In genomic region chr1:209648931-209649776, GRCh38 we compare ENCODE assay signal across 10 cellular contexts. TPM values are rescaled to one million over a fixed set of nuclear protein-coding genes. Genes with fewer than 3 reads are reported as not detected.
DNase-seq lines count a peak whose midpoint lies in the region; ATAC-seq and TF ChIP-seq lines count a peak whose summit lies in the region.
"Had no signal": no experiment of that assay in that cellular context is flagged by ENCODE, and none has a peak within 500 bp of the region (broad histone marks: within the 10 kb centered on the region; RNA-seq: fewer than 3 reads in every experiment).

No MANE protein-coding gene starts in this region.

- no peak for DNase-seq in activated naive CD8-positive, alpha-beta T cell treated with anti-CD3 and anti-CD28 coated beads, Interleukin-2, amount 50 U/mL, for 24 hours
- no peak for DNase-seq in activated naive CD8-positive, alpha-beta T cell treated with anti-CD3 and anti-CD28 coated beads for 36 hours
- DNase-seq in kidney epithelial cell (ENCODE audit: low read depth) (peak; percentile 90), T-helper 2 cell (no peak), T-helper 9 cell (no peak)

- H3K9me3 Mint-ChIP-seq in activated naive CD8-positive, alpha-beta T cell treated with anti-CD3 and anti-CD28 coated beads, Interleukin-2, amount 50 U/mL, for 24 hours, result no peaks in the 10 kb centered on the region
- no peaks in the 10 kb centered on the region for H3K9me3 Mint-ChIP-seq in activated naive CD8-positive, alpha-beta T cell treated with anti-CD3 and anti-CD28 coated beads for 36 hours
- H3K9me3 Mint-ChIP-seq in activated T-helper 17 cell treated with anti-CD3 and anti-CD28 coated beads, Interleukin-2, amount 50 U/mL, for 72 hours, result no peaks in the 10 kb centered on the region
- H3K9me3 Mint-ChIP-seq: natural killer cell treated with Interleukin-12 subunit alpha and Interleukin-12 subunit beta and Interleukin-15 and Interleukin-18, amount 100 ng/mL, for 72 hours; T-helper 1 cell treated with Interleukin-12 subunit alpha and Interleukin-12 subunit beta and Interleukin-4 antibody, amounts not matched to agents 30 μg/mL and 1 μg/mL, for 36 hours had no signal

- H3K27ac ChIP-seq in urinary bladder (ENCODE audit: low read depth), result peak overlapping the region; percentile 47

- H3K36me3 ChIP-seq in kidney epithelial cell (ENCODE audit: control insufficient read depth, insufficient read depth, low read length) (no peaks in the 10 kb centered on the region), urinary bladder (ENCODE audit: insufficient read depth) (no peaks in the 10 kb centered on the region)

- H3K27ac Mint-ChIP-seq in activated naive CD8-positive, alpha-beta T cell treated with anti-CD3 and anti-CD28 coated beads, Interleukin-2, amount 50 U/mL, for 24 hours, result peak overlapping the region; percentile 4
- H3K27ac Mint-ChIP-seq in activated naive CD8-positive, alpha-beta T cell treated with anti-CD3 and anti-CD28 coated beads for 36 hours, result no peak overlapping the region
- H3K27ac Mint-ChIP-seq in activated T-helper 17 cell treated with anti-CD3 and anti-CD28 coated beads, Interleukin-2, amount 50 U/mL, for 72 hours, result peak overlapping the region; percentile 4

- H3K4me1 Mint-ChIP-seq in activated naive CD8-positive, alpha-beta T cell treated with anti-CD3 and anti-CD28 coated beads, Interleukin-2, amount 50 U/mL, for 24 hours, result peaks cover 47% of the 10 kb centered on the region
- peaks cover 30% of the 10 kb centered on the region for H3K4me1 Mint-ChIP-seq in activated naive CD8-positive, alpha-beta T cell treated with anti-CD3 and anti-CD28 coated beads for 36 hours
- peaks cover 30% of the 10 kb centered on the region for H3K4me1 Mint-ChIP-seq in activated T-helper 17 cell treated with anti-CD3 and anti-CD28 coated beads, Interleukin-2, amount 50 U/mL, for 72 hours

- ATAC-seq in activated naive CD8-positive, alpha-beta T cell treated with anti-CD3 and anti-CD28 coated beads, Interleukin-2, amount 50 U/mL, for 24 hours, result peak; percentile 33
- ATAC-seq in activated T-helper 17 cell treated with anti-CD3 and anti-CD28 coated beads, Interleukin-2, amount 50 U/mL, for 72 hours (replicated peaks), result peak; percentile 51
- no peak for ATAC-seq in GM21717 (IDR thresholded peaks at IDR 0.05; ENCODE audit: unreplicated experiment)

- no peaks in the 10 kb centered on the region for H3K27me3 ChIP-seq in kidney epithelial cell (ENCODE audit: control insufficient read depth, insufficient read depth, low read length)

- no peaks in the 10 kb centered on the region for H3K27me3 Mint-ChIP-seq in activated naive CD8-positive, alpha-beta T cell treated with anti-CD3 and anti-CD28 coated beads, Interleukin-2, amount 50 U/mL, for 24 hours
- H3K27me3 Mint-ChIP-seq in activated naive CD8-positive, alpha-beta T cell treated with anti-CD3 and anti-CD28 coated beads for 36 hours, result no peaks in the 10 kb centered on the region
- no peaks in the 10 kb centered on the region for H3K27me3 Mint-ChIP-seq in activated T-helper 17 cell treated with anti-CD3 and anti-CD28 coated beads, Interleukin-2, amount 50 U/mL, for 72 hours
- H3K27me3 Mint-ChIP-seq: natural killer cell treated with Interleukin-12 subunit alpha and Interleukin-12 subunit beta and Interleukin-15 and Interleukin-18, amount 100 ng/mL, for 72 hours had no signal

- no peak for TF ChIP-seq CTCF in kidney epithelial cell (IDR thresholded peaks at IDR 0.05; ENCODE audit: insufficient read depth, low read length, poor library complexity, severe bottlenecking)

- H3K4me3 ChIP-seq in kidney epithelial cell (ENCODE audit: low read depth, low read length) (no peak overlapping the region), urinary bladder (ENCODE audit: low read depth, low read length) (no peak overlapping the region)

- H3K4me3 Mint-ChIP-seq in activated naive CD8-positive, alpha-beta T cell treated with anti-CD3 and anti-CD28 coated beads, Interleukin-2, amount 50 U/mL, for 24 hours, result no peak overlapping the region
- no peak overlapping the region for H3K4me3 Mint-ChIP-seq in activated naive CD8-positive, alpha-beta T cell treated with anti-CD3 and anti-CD28 coated beads for 36 hours
- peak overlapping the region; percentile 9 for H3K4me3 Mint-ChIP-seq in activated T-helper 17 cell treated with anti-CD3 and anti-CD28 coated beads, Interleukin-2, amount 50 U/mL, for 72 hours
- H3K4me3 Mint-ChIP-seq: natural killer cell treated with Interleukin-12 subunit alpha and Interleukin-12 subunit beta and Interleukin-15 and Interleukin-18, amount 100 ng/mL, for 72 hours; T-helper 1 cell treated with Interleukin-12 subunit alpha and Interleukin-12 subunit beta and Interleukin-4 antibody, amounts not matched to agents 30 μg/mL and 1 μg/mL, for 36 hours had no signal

- WGBS in urinary bladder, result 57% methylated on average over 6 of the region's 6 CpGs

- no peaks in the 10 kb centered on the region for H3K36me3 Mint-ChIP-seq in activated naive CD8-positive, alpha-beta T cell treated with anti-CD3 and anti-CD28 coated beads, Interleukin-2, amount 50 U/mL, for 24 hours (ENCODE audit: low read depth)
- H3K36me3 Mint-ChIP-seq in activated naive CD8-positive, alpha-beta T cell treated with anti-CD3 and anti-CD28 coated beads for 36 hours, result no peaks in the 10 kb centered on the region
- H3K36me3 Mint-ChIP-seq in activated T-helper 17 cell treated with anti-CD3 and anti-CD28 coated beads, Interleukin-2, amount 50 U/mL, for 72 hours (ENCODE audit: low read depth), result no peaks in the 10 kb centered on the region
- H3K36me3 Mint-ChIP-seq: natural killer cell treated with Interleukin-12 subunit alpha and Interleukin-12 subunit beta and Interleukin-15 and Interleukin-18, amount 100 ng/mL, for 72 hours had no signal

- no peaks in the 10 kb centered on the region for H3K4me1 ChIP-seq in urinary bladder (ENCODE audit: insufficient read depth)

RNA-seq across cellular contexts. Expression of gene LAMB3, which starts 3.1 kb away (rescaled TPM):
- under 1 TPM; 0.88 to 0.89 TPM for total RNA-seq in activated naive CD8-positive, alpha-beta T cell treated with anti-CD3 and anti-CD28 coated beads for 36 hours
- total RNA-seq in activated T-helper 17 cell treated with anti-CD3 and anti-CD28 coated beads, Interleukin-2, amount 50 U/mL, for 72 hours, result 10 to 100 TPM in 1 of 2 donors, 1 to 10 TPM in 1; 7.2 to 11.9 TPM
- total RNA-seq in kidney epithelial cell (343 and 348 TPM in 2 replicates), urinary bladder (15.3 TPM)
- polyA plus RNA-seq in urinary bladder, result 13.3 TPM

RNA-seq across cellular contexts. Expression of gene G0S2, which starts 26.1 kb away (rescaled TPM):
- 10 to 100 TPM; 11.4 to 13.1 TPM for total RNA-seq in activated naive CD8-positive, alpha-beta T cell treated with anti-CD3 and anti-CD28 coated beads for 36 hours
- 10 to 100 TPM; 16.1 to 17.1 TPM for total RNA-seq in activated T-helper 17 cell treated with anti-CD3 and anti-CD28 coated beads, Interleukin-2, amount 50 U/mL, for 72 hours
- 112 and 164 TPM in 2 replicates for total RNA-seq in kidney epithelial cell
- total RNA-seq in urinary bladder, result 17.0 TPM
- 94.9 TPM for polyA plus RNA-seq in urinary bladder

RNA-seq across cellular contexts. Expression of gene HSD11B1, which starts 55.5 kb away (rescaled TPM):
- under 1 TPM in 1 of 2 experiments, not detected in 1; 0.36 TPM for total RNA-seq in activated naive CD8-positive, alpha-beta T cell treated with anti-CD3 and anti-CD28 coated beads for 36 hours
- total RNA-seq in activated T-helper 17 cell treated with anti-CD3 and anti-CD28 coated beads, Interleukin-2, amount 50 U/mL, for 72 hours, result 1 to 10 TPM; 2.4 to 9.7 TPM
- total RNA-seq in kidney epithelial cell (2.0 and 2.1 TPM in 2 replicates), urinary bladder (1.2 TPM)
- 12.5 TPM for polyA plus RNA-seq in urinary bladder

Comparison
In these comparisons a context has a peak if more than half of its experiments do, and no peak if none do; other contexts are left out.
1. RNA of gene LAMB3, which starts 3.1 kb away (total RNA-seq): 343 to 348 TPM in kidney epithelial cell; 15.3 TPM in urinary bladder (single experiment), 7.2 to 11.9 TPM in activated T-helper 17 cell treated with anti-CD3 and anti-CD28 coated beads, Interleukin-2, amount 50 U/mL, for 72 hours and 0.88 to 0.89 TPM in activated naive CD8-positive, alpha-beta T cell treated with anti-CD3 and anti-CD28 coated beads for 36 hours; every median in the first group is over 10 times any median in the second.